20 cellular contexts compared by ENCODE assay signal in the genomic region with DNA sequence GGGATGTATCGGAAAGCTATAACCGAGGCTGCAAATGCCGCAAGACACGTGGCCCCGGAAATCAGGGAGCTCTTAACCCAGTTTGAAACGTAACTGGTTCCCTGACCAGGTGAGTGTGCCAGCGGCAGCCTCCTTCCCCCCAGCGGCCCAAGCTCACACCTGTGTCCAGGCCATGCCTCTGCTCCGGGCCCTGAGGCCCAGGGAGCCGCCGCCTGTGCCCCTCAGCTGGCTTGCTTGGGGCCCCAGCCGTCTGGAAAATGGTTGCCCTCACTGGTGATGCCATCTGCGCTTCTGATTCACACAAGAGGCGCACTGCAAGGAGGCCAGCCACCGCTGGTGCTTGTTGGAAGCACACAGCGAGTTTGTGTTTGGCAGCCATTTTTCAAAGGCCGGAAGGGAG. TPM values are rescaled to one million over a fixed set of nuclear protein-coding genes. Genes with fewer than 3 reads are reported as not detected.
A peak's percentile ranks its signal among the peaks of the same experiment; 100 is the strongest.
DNase-seq lines count a peak whose midpoint lies in the region; ATAC-seq and TF ChIP-seq lines count a peak whose summit lies in the region.
"Had no signal": no experiment of that assay in that cellular context is flagged by ENCODE, and none has a peak within 500 bp of the region (broad histone marks: within the 10 kb centered on the region; RNA-seq: fewer than 3 reads in every experiment).

No MANE protein-coding gene starts in this region.

- H3K9ac ChIP-seq in mucosa of stomach (ENCODE audit: low read length) = peak overlapping the region; percentile 84
- H3K9ac ChIP-seq: KMS-11 had no signal

- TF ChIP-seq CTCF in body of pancreas (IDR thresholded peaks at IDR 0.05) (no peak), thyroid gland (IDR thresholded peaks at IDR 0.05) (no peak)

- H3K27me3 ChIP-seq in body of pancreas (no peaks in the 10 kb centered on the region), mucosa of stomach (ENCODE audit: control insufficient read depth, insufficient read depth, low read length) (no peaks in the 10 kb centered on the region), thyroid gland (no peaks in the 10 kb centered on the region)
- H3K27me3 ChIP-seq: SJCRH30 had no signal

- H3K36me3 ChIP-seq in body of pancreas (replicated peaks in 1 of 2; ENCODE audit: insufficient read depth in 1 of 2, low read depth in 2 of 2) (no peaks in the 10 kb centered on the region), mucosa of stomach (ENCODE audit: control insufficient read depth, insufficient read depth, low read length) (peaks cover 18% of the 10 kb centered on the region), thyroid gland (peaks cover 18 to 24% of the 10 kb centered on the region in 2 donors)
- H3K36me3 ChIP-seq: SJCRH30 had no signal

- H3K9me3 Mint-ChIP-seq in activated naive CD4-positive, alpha-beta T cell treated with anti-CD3 and anti-CD28 coated beads, Interleukin-2, amount 50 U/mL, for 72 hours = no peaks in the 10 kb centered on the region
- H3K9me3 Mint-ChIP-seq: dendritic cell treated with granulocyte-macrophage colony-stimulating factor and Interleukin-4, amounts not matched to agents 40 ng/mL and 50 ng/mL, for 4 days; naive thymus-derived CD4-positive, alpha-beta T cell; T-helper 1 cell treated with Interleukin-12 subunit alpha and Interleukin-12 subunit beta and Interleukin-4 antibody, amounts not matched to agents 30 μg/mL and 1 μg/mL, for 36 hours had no signal

- H3K36me3 Mint-ChIP-seq in activated naive CD4-positive, alpha-beta T cell treated with anti-CD3 and anti-CD28 coated beads, Interleukin-2, amount 50 U/mL, for 72 hours = no peaks in the 10 kb centered on the region

- peak overlapping the region in 1 of 2 donors; percentile 39 for H3K27ac Mint-ChIP-seq in activated naive CD4-positive, alpha-beta T cell treated with anti-CD3 and anti-CD28 coated beads, Interleukin-2, amount 50 U/mL, for 72 hours
- H3K27ac Mint-ChIP-seq: T-helper 1 cell treated with Interleukin-12 subunit alpha and Interleukin-12 subunit beta and Interleukin-4 antibody, amounts not matched to agents 30 μg/mL and 1 μg/mL, for 36 hours had no signal

- ATAC-seq in Right ventricle myocardium inferior (no peak), Right ventricle myocardium superior (ENCODE audit: poor library complexity) (no peak), body of pancreas (no peak)
- no peak for ATAC-seq in activated naive CD4-positive, alpha-beta T cell treated with anti-CD3 and anti-CD28 coated beads, Interleukin-2, amount 50 U/mL, for 72 hours
- ATAC-seq: naive thymus-derived CD4-positive, alpha-beta T cell had no signal

- no peak for TF ChIP-seq POLR2A in body of pancreas (IDR thresholded peaks at IDR 0.05)
- TF ChIP-seq POLR2A in thyroid gland (IDR thresholded peaks at IDR 0.05) = no peak

- H3K4me3 ChIP-seq in body of pancreas (no peak overlapping the region), mucosa of stomach (ENCODE audit: low read length) (no peak overlapping the region), thyroid gland (replicated peaks in 1 of 3) (no peak overlapping the region)
- H3K4me3 ChIP-seq: SJCRH30 had no signal

- DNase-seq in Right ventricle myocardium inferior (ENCODE audit: missing footprints) (peak; percentile 18), Right ventricle myocardium superior (no peak), body of pancreas (no peak), thyroid gland (no peak), AG20443 (ENCODE audit: low spot score) (no peak), HPDE6-E6E7 (ENCODE audit: extremely low spot score) (no peak)
- DNase-seq in activated naive CD4-positive, alpha-beta T cell treated with anti-CD3 and anti-CD28 coated beads, Interleukin-2, amount 50 U/mL, for 72 hours (ENCODE audit: low spot score in 2 of 2) = no peak
- DNase-seq: activated CD4-positive, alpha-beta T cell treated with anti-CD3 and anti-CD28 coated beads, Interleukin-2, amount 50 U/mL, for 4 hours; activated effector memory CD4-positive, alpha-beta T cell treated with Interleukin-2 at 50 U/mL for 16 hours; naive thymus-derived CD4-positive, alpha-beta T cell; NCI-H1694; NCI-H226; NCI-H82; SJCRH30; small intestine; stimulated activated CD4-positive, alpha-beta T cell treated with anti-CD3 and anti-CD28 coated beads, Interleukin-4, amount 100 ng/mL, for 24 hours had no signal

- H3K27ac ChIP-seq in body of pancreas (peak overlapping the region; percentile 98 to 99 (median 98)), thyroid gland (peak overlapping the region; percentile 98 to 100 (median 99))
- H3K27ac ChIP-seq: KMS-11, SJCRH30 had no signal

- WGBS in body of pancreas, 2 donors = 73 to 92% methylated on average over 10 to 16 of the region's 17 CpGs
- 97 to 98% methylated on average over 8 to 17 of the region's 17 CpGs for WGBS in thyroid gland, 2 donors

- H3K4me1 ChIP-seq in body of pancreas (peaks cover 96% of the 10 kb centered on the region), mucosa of stomach (ENCODE audit: control insufficient read depth, insufficient read depth, low read length) (peaks cover 90% of the 10 kb centered on the region), thyroid gland (peaks cover 54 to 68% of the 10 kb centered on the region in 2 donors)
- H3K4me1 ChIP-seq: SJCRH30 had no signal

- H3K9me3 ChIP-seq in body of pancreas (no peaks in the 10 kb centered on the region), mucosa of stomach (ENCODE audit: control insufficient read depth, low read length) (no peaks in the 10 kb centered on the region), thyroid gland (no peaks in the 10 kb centered on the region)
- H3K9me3 ChIP-seq: SJCRH30 had no signal

- intact Hi-C loops in Right ventricle myocardium inferior (cut with DNase I) = no loop called here
- intact Hi-C loops in Right ventricle myocardium superior (cut with DNase I) = no loop called here
- intact Hi-C loops in body of pancreas (cut with DNase I) = no loop called here
- intact Hi-C loops in thyroid gland (cut with DNase I) = no loop called here

RNA-seq across cellular contexts. Expression of a gene that starts 9.2 kb away (rescaled TPM):
- total RNA-seq in Right ventricle myocardium inferior (22.3 TPM), Right ventricle myocardium superior (23.0 TPM), body of pancreas (10 to 100 TPM; 31.9 to 46.5 TPM), thyroid gland (10 to 100 TPM; 14.5 to 35.4 (median 27.3) TPM)
- 1 to 10 TPM in 1 of 2 donors, under 1 TPM in 1; 0.64 to 4.3 TPM for total RNA-seq in activated naive CD4-positive, alpha-beta T cell treated with anti-CD3 and anti-CD28 coated beads, Interleukin-2, amount 50 U/mL, for 72 hours
